In genomic region chr6:170554888-170555137, GRCh38 we compare ENCODE assay signal across 8 cellular contexts. TPM values are rescaled to one million over a fixed set of nuclear protein-coding genes. Genes with fewer than 3 reads are reported as not detected.
A peak's percentile ranks its signal among the peaks of the same experiment; 100 is the strongest.
DNase-seq lines count a peak whose midpoint lies in the region; ATAC-seq and TF ChIP-seq lines count a peak whose summit lies in the region.

No MANE protein-coding gene starts in this region.

- intact Hi-C loops in heart left ventricle (cut with DNase I): loop anchor here in 8 of 10 donors (1.0 to 10.0 kb wide), 6 partner anchors 29 to 830 kb away; partner anchors contain the start of genes DYNLT2 (in 7 of the 8), ERMARD (in 7 of the 8), PDCD2 (in 3 of the 8) and PHF10 (in 1 of the 8)
- intact Hi-C loops in left cardiac atrium (cut with DNase I): loop anchor here in 1 of 2 donors (2.0 kb wide), 1 partner anchor 804 kb away; the partner anchor contains the start of genes DYNLT2 and ERMARD
- intact Hi-C loops in colonic mucosa (cut with DNase I): loop anchor here (2.0 kb wide), 1 partner anchor 804 kb away; the partner anchor contains the start of genes DYNLT2 and ERMARD

- TF ChIP-seq CTCF in heart left ventricle (IDR thresholded peaks at IDR 0.05) (no peak), colonic mucosa (IDR thresholded peaks at IDR 0.05) (no peak)

- H3K4me1 ChIP-seq in heart left ventricle (peaks cover 14 to 48% (median 41%) of the 10 kb centered on the region in 12 donors), colonic mucosa (peaks cover 19% of the 10 kb centered on the region), mesodermal cell (ENCODE audit: control insufficient read depth, insufficient read depth, low read length, poor library complexity, severe bottlenecking) (peaks cover 3% of the 10 kb centered on the region), urinary bladder (ENCODE audit: insufficient read depth) (peaks cover 1% of the 10 kb centered on the region)

- peak overlapping the region; percentile 66 to 98 (median 80) for H3K4me3 ChIP-seq in heart left ventricle
- H3K4me3 ChIP-seq in colonic mucosa: peak overlapping the region; percentile 72
- H3K4me3 ChIP-seq in mesodermal cell (ENCODE audit: extremely low read depth, insufficient read depth, low read length, poor library complexity, severe bottlenecking): peak overlapping the region; percentile 94
- peak overlapping the region; percentile 84 for H3K4me3 ChIP-seq in urinary bladder (ENCODE audit: low read depth, low read length)

- TF ChIP-seq POLR2A in heart left ventricle (IDR thresholded peaks at IDR 0.05): no peak

- WGBS in heart left ventricle, 4 donors: 0 to 3% (median 1%) methylated on average over 6 of the region's 6 CpGs
- 0 to 29% methylated on average over 1 to 2 of the region's 6 CpGs for WGBS in mesodermal cell (ENCODE audit: insufficient coverage in 2 of 2), 2 experiments
- 3% methylated on average over 6 of the region's 6 CpGs for WGBS in urinary bladder

- peak overlapping the region; percentile 86 to 88 for H3K9ac ChIP-seq in colonic mucosa (ENCODE audit: low read depth in 2 of 2, low read length in 2 of 2)

- H3K36me3 ChIP-seq in heart left ventricle (peaks cover 0 to 40% (median 34%) of the 10 kb centered on the region in 9 donors), colonic mucosa (no peaks in the 10 kb centered on the region), mesodermal cell (ENCODE audit: control insufficient read depth, insufficient read depth, low read length) (peaks cover 32% of the 10 kb centered on the region), urinary bladder (ENCODE audit: insufficient read depth) (peaks cover 3% of the 10 kb centered on the region)

- ATAC-seq in heart left ventricle (no peak), left cardiac atrium (no peak)

- no peaks in the 10 kb centered on the region for H3K9me3 ChIP-seq in heart left ventricle
- no peaks in the 10 kb centered on the region for H3K9me3 ChIP-seq in colonic mucosa
- no peaks in the 10 kb centered on the region for H3K9me3 ChIP-seq in mesodermal cell (ENCODE audit: control insufficient read depth, low read length)

- H3K27ac ChIP-seq in heart left ventricle (peak overlapping the region in 11 of 12 donors; percentile 81 to 96 (median 93)), colonic mucosa (peak overlapping the region; percentile 63), mesodermal cell (ENCODE audit: low read depth, low read length, severe bottlenecking) (peak overlapping the region; percentile 85), urinary bladder (ENCODE audit: low read depth) (no peak overlapping the region)

- DNase-seq in heart left ventricle: no peak
- no peak for DNase-seq in left cardiac atrium
- no peak for DNase-seq in colonic mucosa
- DNase-seq in cerebellar nuclear complex (lab: John Stamatoyannopoulos, UW): no peak
- no peak for DNase-seq in A172 (ENCODE audit: low spot score)
- no peak for DNase-seq in stimulated activated CD4-positive, alpha-beta T cell treated with anti-CD3 and anti-CD28 coated beads, Interleukin-2, amount 100 ng/mL, for 48 hours

- H3K27me3 ChIP-seq in heart left ventricle (no peaks in the 10 kb centered on the region), colonic mucosa (no peaks in the 10 kb centered on the region)

RNA-seq across cellular contexts. Expression of gene TBP, which starts 0.6 kb away (rescaled TPM):
- total RNA-seq in heart left ventricle: 10 to 100 TPM in 2 of 9 donors, 1 to 10 TPM in 7; 6.5 to 19.1 (median 8.9) TPM
- polyA plus RNA-seq in heart left ventricle: 1 to 10 TPM; 6.7 to 8.8 TPM
- total RNA-seq in left cardiac atrium: 1 to 10 TPM; 8.8 to 9.7 TPM
- 10 to 100 TPM; 11.7 to 13.4 TPM for total RNA-seq in colonic mucosa
- polyA plus RNA-seq in mesodermal cell (2013, experiment 1 of 2): 16.7 TPM
- 17.6 TPM for polyA plus RNA-seq in mesodermal cell (2013, experiment 2 of 2)
- total RNA-seq in urinary bladder: 11.4 TPM
- 13.7 TPM for polyA plus RNA-seq in urinary bladder
- total RNA-seq in A172 (2014; rRNA removed; shearing (Covaris generic)): 15.1 and 20.2 TPM in 2 replicates

RNA-seq across cellular contexts. Expression of gene PSMB1, which starts 1.7 kb away (rescaled TPM):
- 100 to 1,000 TPM; 124 to 273 (median 146) TPM for total RNA-seq in heart left ventricle
- 100 to 1,000 TPM; 287 to 313 TPM for polyA plus RNA-seq in heart left ventricle
- 100 to 1,000 TPM; 125 to 140 TPM for total RNA-seq in left cardiac atrium
- 100 to 1,000 TPM; 140 to 172 TPM for total RNA-seq in colonic mucosa
- polyA plus RNA-seq in mesodermal cell (2013, experiment 1 of 2): 290 TPM
- 281 TPM for polyA plus RNA-seq in mesodermal cell (2013, experiment 2 of 2)
- 190 TPM for total RNA-seq in urinary bladder
- 248 TPM for polyA plus RNA-seq in urinary bladder
- total RNA-seq in A172 (2014; rRNA removed; shearing (Covaris generic)): 628 and 675 TPM in 2 replicates

RNA-seq across cellular contexts. Expression of gene PDCD2, which starts 29.6 kb away (rescaled TPM):
- total RNA-seq in heart left ventricle: 10 to 100 TPM; 29.9 to 51.4 (median 37.4) TPM
- polyA plus RNA-seq in heart left ventricle: 10 to 100 TPM; 25.3 to 55.5 TPM
- 10 to 100 TPM; 26.7 to 41.1 TPM for total RNA-seq in left cardiac atrium
- 10 to 100 TPM; 46.7 to 61.5 TPM for total RNA-seq in colonic mucosa
- polyA plus RNA-seq in mesodermal cell (2013, experiment 1 of 2): 73.8 TPM
- polyA plus RNA-seq in mesodermal cell (2013, experiment 2 of 2): 78.9 TPM
- 62.5 TPM for total RNA-seq in urinary bladder
- 47.2 TPM for polyA plus RNA-seq in urinary bladder
- total RNA-seq in A172 (2014; rRNA removed; shearing (Covaris generic)): 124 and 154 TPM in 2 replicates
